In the genomic region with DNA sequence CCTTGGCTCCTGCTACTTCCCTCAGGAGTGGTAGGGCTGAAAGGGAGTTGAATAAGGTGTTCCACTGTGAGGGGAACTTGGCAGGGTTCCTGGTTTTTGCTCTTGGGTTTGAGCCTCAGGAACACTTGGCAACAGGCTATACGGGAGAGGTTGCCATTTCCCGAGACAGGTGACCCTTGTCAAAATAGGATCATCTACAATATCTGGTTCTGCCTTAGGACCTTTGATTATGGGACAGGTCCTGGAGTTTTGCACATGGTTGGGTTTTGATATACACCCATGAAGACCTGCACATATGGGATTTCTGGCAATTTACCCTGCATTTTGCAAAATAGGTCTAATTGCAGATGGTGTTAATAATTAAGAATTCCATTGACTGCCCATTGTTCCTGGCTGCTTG, we compare ENCODE assay signal across 1 cellular context.
TF ChIP-seq lines count a peak whose summit lies in the region.

No MANE protein-coding gene starts in this region.

TF ChIP-seq in GM12878, 131 proteins besides CTCF, POLR2A, EP300 and RAD21:
- no peak for TF ChIP-seq BMI1 (IDR thresholded peaks at IDR 0.05; ENCODE audit: borderline replicate concordance)
- TF ChIP-seq TARDBP (IDR thresholded peaks at IDR 0.05; ENCODE audit: borderline replicate concordance) = no peak
- TF ChIP-seq NR2C2 (IDR thresholded peaks at IDR 0.05; ENCODE audit: borderline replicate concordance, control insufficient read depth, insufficient read length, low read depth) = no peak
- TF ChIP-seq, protein P1, sequence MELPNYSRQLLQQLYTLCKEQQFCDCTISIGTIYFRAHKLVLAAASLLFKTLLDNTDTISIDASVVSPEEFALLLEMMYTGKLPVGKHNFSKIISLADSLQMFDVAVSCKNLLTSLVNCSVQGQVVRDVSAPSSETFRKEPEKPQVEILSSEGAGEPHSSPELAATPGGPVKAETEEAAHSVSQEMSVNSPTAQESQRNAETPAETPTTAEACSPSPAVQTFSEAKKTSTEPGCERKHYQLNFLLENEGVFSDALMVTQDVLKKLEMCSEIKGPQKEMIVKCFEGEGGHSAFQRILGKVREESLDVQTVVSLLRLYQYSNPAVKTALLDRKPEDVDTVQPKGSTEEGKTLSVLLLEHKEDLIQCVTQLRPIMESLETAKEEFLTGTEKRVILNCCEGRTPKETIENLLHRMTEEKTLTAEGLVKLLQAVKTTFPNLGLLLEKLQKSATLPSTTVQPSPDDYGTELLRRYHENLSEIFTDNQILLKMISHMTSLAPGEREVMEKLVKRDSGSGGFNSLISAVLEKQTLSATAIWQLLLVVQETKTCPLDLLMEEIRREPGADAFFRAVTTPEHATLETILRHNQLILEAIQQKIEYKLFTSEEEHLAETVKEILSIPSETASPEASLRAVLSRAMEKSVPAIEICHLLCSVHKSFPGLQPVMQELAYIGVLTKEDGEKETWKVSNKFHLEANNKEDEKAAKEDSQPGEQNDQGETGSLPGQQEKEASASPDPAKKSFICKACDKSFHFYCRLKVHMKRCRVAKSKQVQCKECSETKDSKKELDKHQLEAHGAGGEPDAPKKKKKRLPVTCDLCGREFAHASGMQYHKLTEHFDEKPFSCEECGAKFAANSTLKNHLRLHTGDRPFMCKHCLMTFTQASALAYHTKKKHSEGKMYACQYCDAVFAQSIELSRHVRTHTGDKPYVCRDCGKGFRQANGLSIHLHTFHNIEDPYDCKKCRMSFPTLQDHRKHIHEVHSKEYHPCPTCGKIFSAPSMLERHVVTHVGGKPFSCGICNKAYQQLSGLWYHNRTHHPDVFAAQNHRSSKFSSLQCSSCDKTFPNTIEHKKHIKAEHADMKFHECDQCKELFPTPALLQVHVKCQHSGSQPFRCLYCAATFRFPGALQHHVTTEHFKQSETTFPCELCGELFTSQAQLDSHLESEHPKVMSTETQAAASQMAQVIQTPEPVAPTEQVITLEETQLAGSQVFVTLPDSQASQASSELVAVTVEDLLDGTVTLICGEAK (IDR thresholded peaks at IDR 0.05; ENCODE audit: borderline replicate concordance) = no peak
- TF ChIP-seq ZBED1 (IDR thresholded peaks at IDR 0.05; ENCODE audit: borderline replicate concordance) = no peak
- TF ChIP-seq SP1 (IDR thresholded peaks at IDR 0.05; ENCODE audit: low read depth, low read length) = no peak
- no peak for TF ChIP-seq ZNF622 (IDR thresholded peaks at IDR 0.05)
